ENCODE assay signal across 8 cellular contexts in genomic region chr9:137604345-137605145, GRCh38. TPM values are rescaled to one million over a fixed set of nuclear protein-coding genes. Genes with fewer than 3 reads are reported as not detected.
DNase-seq lines count a peak whose midpoint lies in the region; TF ChIP-seq lines count a peak whose summit lies in the region.

No MANE protein-coding gene starts in this region.

- H3K4me2 ChIP-seq in BLaER1 (peak overlapping the region; percentile 87), neuronal stem cell (ENCODE audit: insufficient read depth, low read length, poor library complexity, severe bottlenecking) (peak overlapping the region; percentile 62)

- H2BK5ac ChIP-seq in neuronal stem cell (ENCODE audit: low read length): peak overlapping the region; percentile 90

- H3K27ac ChIP-seq in BLaER1 (no peak overlapping the region), dorsolateral prefrontal cortex (peak overlapping the region in 45 of 59 donors; percentile 9 to 84 (median 66)), neuronal stem cell (replicated peaks; ENCODE audit: low read length) (no peak overlapping the region)

- H3K9me3 ChIP-seq in BLaER1 (no peaks in the 10 kb centered on the region), neuronal stem cell (replicated peaks in 1 of 2; ENCODE audit: control insufficient read depth in 2 of 2, insufficient read depth in 1 of 2, low read depth in 1 of 2, low read length in 2 of 2) (no peaks in the 10 kb centered on the region)

- peak overlapping the region; percentile 94 for H2AK5ac ChIP-seq in neuronal stem cell (ENCODE audit: low read depth, low read length)

- H4K91ac ChIP-seq in neuronal stem cell (ENCODE audit: low read depth, low read length, poor library complexity): no peak overlapping the region

- no peak overlapping the region for H2BK12ac ChIP-seq in neuronal stem cell (ENCODE audit: low read length)

- no peaks in the 10 kb centered on the region for H3K27me3 ChIP-seq in BLaER1
- H3K27me3 ChIP-seq in dorsolateral prefrontal cortex: no peaks in the 10 kb centered on the region
- peaks cover 0 to 8% (median 5%) of the 10 kb centered on the region in 3 experiments for H3K27me3 ChIP-seq in neuronal stem cell (ENCODE audit: control insufficient read depth in 3 of 3, insufficient read depth in 3 of 3, low read depth in 1 of 3, low read length in 3 of 3)

- H2BK15ac ChIP-seq in neuronal stem cell (ENCODE audit: low read length): peak overlapping the region; percentile 67

- H3K79me1 ChIP-seq in neuronal stem cell (ENCODE audit: low read depth, low read length): peaks cover 6% of the 10 kb centered on the region

- no peak overlapping the region for H2BK120ac ChIP-seq in neuronal stem cell (ENCODE audit: low read depth, low read length)

- H4K20me1 ChIP-seq in BLaER1: peaks cover 39% of the 10 kb centered on the region

- no peak for TF ChIP-seq CTCF in LNCaP clone FGC (IDR thresholded peaks at IDR 0.05; ENCODE audit: control insufficient read depth, extremely low read depth, insufficient read depth)
- TF ChIP-seq CTCF in dorsolateral prefrontal cortex (IDR thresholded peaks at IDR 0.05 in 54 of 56, conservative IDR thresholded peaks at IDR 0.05 in 2 of 56; ENCODE audit: low read depth in 1 of 56, partially characterized antibody in 56 of 56): no peak

- intact Hi-C loops in dorsolateral prefrontal cortex (cut with DNase I): loop anchor here in 1 of 2 donors (2.0 to 5.0 kb wide), 2 partner anchors 14 to 57 kb away; partner anchors contain the start of gene ZMYND19

- no peak overlapping the region for H4K8ac ChIP-seq in neuronal stem cell (ENCODE audit: low read depth, low read length)

- H3K4me3 ChIP-seq in BLaER1 (peak overlapping the region; percentile 48), LNCaP clone FGC (ENCODE audit: low read depth, low read length) (peak overlapping the region; percentile 31), dorsolateral prefrontal cortex (peak overlapping the region; percentile 47 to 94 (median 67)), neuronal stem cell (ENCODE audit: low read length in 2 of 2) (peak overlapping the region; percentile 41 to 72)

- H3K18ac ChIP-seq in neuronal stem cell (ENCODE audit: low read length): no peak overlapping the region

- no peak overlapping the region for H3K14ac ChIP-seq in neuronal stem cell (ENCODE audit: low read length)

- DNase-seq in LNCaP clone FGC (ENCODE audit: low read depth) (no peak), dorsolateral prefrontal cortex (no peak), neuronal stem cell (ENCODE audit: low spot score) (no peak), RPMI8226 (no peak), NCI-H2029 (lab: John Stamatoyannopoulos, UW) (no peak), NCI-H2171 (lab: John Stamatoyannopoulos, UW) (no peak), amniotic stem cell (lab: John Stamatoyannopoulos, UW) (no peak)

- no peak overlapping the region for H3K4ac ChIP-seq in neuronal stem cell (ENCODE audit: low read length)

- peak overlapping the region; percentile 83 for H2AFZ ChIP-seq in neuronal stem cell (ENCODE audit: low read length)

- H3K36me3 ChIP-seq in BLaER1 (peaks cover 14% of the 10 kb centered on the region; the same call in 1 of the 2 replicates), neuronal stem cell (replicated peaks in 1 of 2; ENCODE audit: control insufficient read depth in 2 of 2, insufficient read depth in 2 of 2, low read length in 2 of 2) (no peaks in the 10 kb centered on the region)

- WGBS in neuronal stem cell (ENCODE audit: extremely low coverage in 2 of 2, insufficient read length in 2 of 2, insufficient replicate concordance in 1 of 2), 2 donors: no CpG with 5 or more reads among the region's 55 CpGs

- peaks cover 62% of the 10 kb centered on the region for H3K4me1 ChIP-seq in BLaER1
- peaks cover 13 to 16% of the 10 kb centered on the region in 2 donors for H3K4me1 ChIP-seq in neuronal stem cell (ENCODE audit: control insufficient read depth in 2 of 2, insufficient read depth in 1 of 2, low read depth in 1 of 2, low read length in 2 of 2)

- H3K9ac ChIP-seq in BLaER1 (no peak overlapping the region), neuronal stem cell (ENCODE audit: low read depth, low read length, poor library complexity) (peak overlapping the region; percentile 21)

- H3K23ac ChIP-seq in neuronal stem cell (ENCODE audit: low read depth, low read length, poor library complexity): peak overlapping the region; percentile 95

RNA-seq across cellular contexts. Expression of gene ARRDC1, which starts 0.9 kb away (rescaled TPM):
- total RNA-seq in dorsolateral prefrontal cortex: 10 to 100 TPM; 14.9 to 48.4 (median 31.8) TPM
- polyA plus RNA-seq in neuronal stem cell (2013, experiment 1 of 2): 28.6 TPM
- 28.4 TPM for polyA plus RNA-seq in neuronal stem cell (2013, experiment 2 of 2)

RNA-seq across cellular contexts. Expression of gene ZMYND19, which starts 14.2 kb away (rescaled TPM):
- total RNA-seq in dorsolateral prefrontal cortex: 10 to 100 TPM; 13.5 to 30.5 (median 23.8) TPM
- 28.9 TPM for polyA plus RNA-seq in neuronal stem cell (2013, experiment 1 of 2)
- polyA plus RNA-seq in neuronal stem cell (2013, experiment 2 of 2): 28.0 TPM

RNA-seq across cellular contexts. Expression of gene EHMT1, which starts 14.3 kb away (rescaled TPM):
- total RNA-seq in dorsolateral prefrontal cortex: 100 to 1,000 TPM in 28 of 120 experiments, 10 to 100 TPM in 92; 47.9 to 151 (median 85.0) TPM
- 50.1 TPM for polyA plus RNA-seq in neuronal stem cell (2013, experiment 1 of 2)
- 50.3 TPM for polyA plus RNA-seq in neuronal stem cell (2013, experiment 2 of 2)

RNA-seq across cellular contexts. Expression of gene DPH7, which starts 25.8 kb away (rescaled TPM):
- 10 to 100 TPM; 29.0 to 72.8 (median 45.7) TPM for total RNA-seq in dorsolateral prefrontal cortex
- polyA plus RNA-seq in neuronal stem cell (2013, experiment 1 of 2): 29.5 TPM
- polyA plus RNA-seq in neuronal stem cell (2013, experiment 2 of 2): 29.6 TPM

RNA-seq across cellular contexts. Expression of gene MRPL41, which starts 52.9 kb away (rescaled TPM):
- 100 to 1,000 TPM in 88 of 120 experiments, 10 to 100 TPM in 32; 66.9 to 190 (median 109) TPM for total RNA-seq in dorsolateral prefrontal cortex
- polyA plus RNA-seq in neuronal stem cell (2013, experiment 1 of 2): 39.7 TPM
- polyA plus RNA-seq in neuronal stem cell (2013, experiment 2 of 2): 37.4 TPM

Comparison
In these comparisons a context has a peak if more than half of its experiments do, and no peak if none do; other contexts are left out.
1. H3K27ac ChIP-seq: peak in dorsolateral prefrontal cortex (45 of 59); none in BLaER1 (single experiment) and neuronal stem cell (single experiment).
2. Peak in every context shown above with its lines, with median percentiles within 50 percentile points of each other: H3K4me3 ChIP-seq.